Comparison of ENCODE assay signal across 8 cellular contexts in genomic region chr6:28383235-28384142, GRCh38. TPM values are rescaled to one million over a fixed set of nuclear protein-coding genes. Genes with fewer than 3 reads are reported as not detected.
DNase-seq lines count a peak whose midpoint lies in the region; ATAC-seq and TF ChIP-seq lines count a peak whose summit lies in the region.

No MANE protein-coding gene starts in this region.

- peak; percentile 74 for DNase-seq in DMS153 (lab: John Stamatoyannopoulos, UW)
- peak; percentile 83 for DNase-seq in HK-2 (ENCODE audit: unreplicated experiment)
- DNase-seq in central memory CD4-positive, alpha-beta T cell = peak; percentile 1
- peak; percentile 51 to 56 (median 52) for DNase-seq in immature natural killer cell
- peak; percentile 55 for DNase-seq in skeletal muscle cell (ENCODE audit: low read depth)
- DNase-seq in NK-92 treated with Interleukin-12 subunit alpha and Interleukin-12 subunit beta, amount 100 ng/mL, for 24 hours (lab: John Stamatoyannopoulos, UW) = no peak

- H3K4me3 Mint-ChIP-seq in immature natural killer cell = peak overlapping the region; percentile 81 to 89 (median 83)

- H3K4me3 ChIP-seq in skeletal muscle cell (ENCODE audit: low read depth, low read length) = peak overlapping the region; percentile 54

- ATAC-seq in GM19467 (IDR thresholded peaks at IDR 0.05; ENCODE audit: unreplicated experiment) (peak; percentile 81), SK-N-SH treated with all-trans-retinoic acid at 6 μM for 48 hours (peak; percentile 95)

- H3K27ac Mint-ChIP-seq in immature natural killer cell = peak overlapping the region; percentile 48 to 91 (median 84)

- no peaks in the 10 kb centered on the region for H3K9me3 Mint-ChIP-seq in immature natural killer cell

- peaks cover 0 to 2% (median 1%) of the 10 kb centered on the region in 3 donors for H3K27me3 Mint-ChIP-seq in immature natural killer cell (ENCODE audit: low read depth in 3 of 3)

- peaks cover 32 to 62% of the 10 kb centered on the region in 2 donors for H3K4me1 Mint-ChIP-seq in immature natural killer cell

- peaks cover 40 to 43% (median 40%) of the 10 kb centered on the region in 3 donors for H3K36me3 Mint-ChIP-seq in immature natural killer cell

TF ChIP-seq in SK-N-SH treated with all-trans-retinoic acid at 6 μM for 48 hours, 23 proteins besides CTCF, POLR2A, EP300 and RAD21:
- TF ChIP-seq TCF4 (CRISPR knock-in tag; IDR thresholded peaks at IDR 0.05; ENCODE audit: borderline replicate concordance) = no peak
- TF ChIP-seq PPARA (CRISPR knock-in tag; IDR thresholded peaks at IDR 0.05; ENCODE audit: borderline replicate concordance) = no peak
- no peak for TF ChIP-seq GLIS3 (CRISPR knock-in tag; IDR thresholded peaks at IDR 0.05)
- TF ChIP-seq PATZ1 (CRISPR knock-in tag; IDR thresholded peaks at IDR 0.05; ENCODE audit: borderline replicate concordance) = no peak
- no peak for TF ChIP-seq ISL1 (CRISPR knock-in tag; IDR thresholded peaks at IDR 0.05)
- TF ChIP-seq SNAI2 (CRISPR knock-in tag; IDR thresholded peaks at IDR 0.05) = no peak
- no peak for TF ChIP-seq ZNF8 (CRISPR knock-in tag; IDR thresholded peaks at IDR 0.05)
- no peak for TF ChIP-seq POU6F1 (CRISPR knock-in tag; IDR thresholded peaks at IDR 0.05; ENCODE audit: borderline replicate concordance, low read depth)
- TF ChIP-seq CSDC2 (CRISPR knock-in tag; IDR thresholded peaks at IDR 0.05) = no peak
- TF ChIP-seq CSRNP3 (CRISPR knock-in tag; IDR thresholded peaks at IDR 0.05) = no peak
- TF ChIP-seq TOX (CRISPR knock-in tag; IDR thresholded peaks at IDR 0.05; ENCODE audit: borderline replicate concordance) = no peak
- no peak for TF ChIP-seq ZFP30 (CRISPR knock-in tag; IDR thresholded peaks at IDR 0.05)
- no peak for TF ChIP-seq ESRRG (CRISPR knock-in tag; IDR thresholded peaks at IDR 0.05)
- no peak for TF ChIP-seq CREB5 (CRISPR knock-in tag; IDR thresholded peaks at IDR 0.05; ENCODE audit: low read depth)

RNA-seq across cellular contexts. Expression of gene ZSCAN12, which starts 16.1 kb away (rescaled TPM):
- polyA plus RNA-seq in immature natural killer cell = 1 to 10 TPM; 1.6 to 3.4 (median 1.9) TPM

RNA-seq across cellular contexts. Expression of gene ZKSCAN3, which starts 33.7 kb away (rescaled TPM):
- 1 to 10 TPM; 1.0 to 4.7 (median 2.0) TPM for polyA plus RNA-seq in immature natural killer cell

RNA-seq across cellular contexts. Expression of gene ZSCAN31, which starts 47.5 kb away (rescaled TPM):
- polyA plus RNA-seq in immature natural killer cell = 1 to 10 TPM in 2 of 3 donors, not detected in 1; 1.5 to 2.3 TPM

RNA-seq across cellular contexts. Expression of gene ZSCAN23, which starts 59.8 kb away (rescaled TPM):
- under 1 TPM in 1 of 3 donors, not detected in 2; 0.16 TPM for polyA plus RNA-seq in immature natural killer cell
